18 cellular contexts compared by ENCODE assay signal in genomic region chr6:114376611-114377206, GRCh38. TPM values are rescaled to one million over a fixed set of nuclear protein-coding genes. Genes with fewer than 3 reads are reported as not detected.
"Had no signal": no experiment of that assay in that cellular context is flagged by ENCODE, and none has a peak within 500 bp of the region (broad histone marks: within the 10 kb centered on the region; RNA-seq: fewer than 3 reads in every experiment).

No MANE protein-coding gene starts in this region.

- ATAC-seq: heart left ventricle, left ventricle myocardium superior, pancreas, T-cell had no signal

- H3K9me3 ChIP-seq: adrenal gland, heart left ventricle, pancreas had no signal

- H3K4me1 Mint-ChIP-seq: activated CD4-positive, alpha-beta memory T cell treated with anti-CD3 and anti-CD28 coated beads, Interleukin-2, amount 10 ng/mL, durations not matched to agents 7 days and 5 days; T-cell had no signal

- H3K4me3 Mint-ChIP-seq: activated CD4-positive, alpha-beta memory T cell treated with anti-CD3 and anti-CD28 coated beads, Interleukin-2, amount 10 ng/mL, durations not matched to agents 7 days and 5 days; activated T-cell treated with anti-CD3 and anti-CD28 coated beads, Interleukin-2, amount 50 U/mL, for 24 hours; T-cell had no signal

- H3K9me3 Mint-ChIP-seq: activated CD4-positive, alpha-beta memory T cell treated with anti-CD3 and anti-CD28 coated beads, Interleukin-2, amount 10 ng/mL, durations not matched to agents 7 days and 5 days; activated T-cell treated with anti-CD3 and anti-CD28 coated beads, Interleukin-2, amount 50 U/mL, for 24 hours had no signal

- H3K27me3 Mint-ChIP-seq: activated CD4-positive, alpha-beta memory T cell treated with anti-CD3 and anti-CD28 coated beads, Interleukin-2, amount 10 ng/mL, durations not matched to agents 7 days and 5 days; activated T-cell treated with anti-CD3 and anti-CD28 coated beads, Interleukin-2, amount 50 U/mL, for 24 hours; T-cell had no signal

- H3K36me3 Mint-ChIP-seq: T-cell had no signal

- H3K27ac Mint-ChIP-seq: activated CD4-positive, alpha-beta memory T cell treated with anti-CD3 and anti-CD28 coated beads, Interleukin-2, amount 10 ng/mL, durations not matched to agents 7 days and 5 days; activated T-cell treated with anti-CD3 and anti-CD28 coated beads, Interleukin-2, amount 50 U/mL, for 24 hours; T-cell had no signal

- DNase-seq: activated CD4-positive, alpha-beta memory T cell treated with anti-CD3 and anti-CD28 coated beads, Interleukin-2, amount 10 ng/mL, durations not matched to agents 7 days and 5 days; activated effector memory CD4-positive, alpha-beta T cell treated with Interleukin-2 at 50 U/mL for 16 hours; activated naive CD4-positive, alpha-beta T cell treated with anti-CD3 and anti-CD28 coated beads, Interleukin-2, amount 50 U/mL, for 16 hours; activated T-cell treated with anti-CD3 and anti-CD28 coated beads, Interleukin-2, amount 50 U/mL, for 24 hours; adrenal gland; heart left ventricle; left ventricle myocardium superior; mesendoderm; pancreas; stimulated activated CD4-positive, alpha-beta T cell treated with anti-CD3 and anti-CD28 coated beads, Interleukin-4, amount 100 ng/mL, for 24 hours; stimulated activated naive CD4-positive, alpha-beta T cell; T-cell; T-helper 9 cell; trophoblast cell had no signal

- H3K4me3 ChIP-seq: adrenal gland, heart left ventricle, pancreas, SK-N-MC had no signal

- H3K4me1 ChIP-seq: adrenal gland, heart left ventricle, pancreas had no signal

- H3K27ac ChIP-seq: adrenal gland, heart left ventricle, pancreas, SK-N-MC had no signal

- H3K27me3 ChIP-seq: adrenal gland, heart left ventricle, pancreas had no signal

- H3K36me3 ChIP-seq: adrenal gland, heart left ventricle, pancreas had no signal

RNA-seq across cellular contexts. Expression of gene HS3ST5, which starts 33.9 kb away (rescaled TPM):
- total RNA-seq: activated CD4-positive, alpha-beta memory T cell treated with anti-CD3 and anti-CD28 coated beads, Interleukin-2, amount 10 ng/mL, durations not matched to agents 7 days and 5 days; dermis microvascular lymphatic vessel endothelial cell; heart left ventricle; left ventricle myocardium superior; renal cortical epithelial cell; T-cell had no signal
- polyA plus RNA-seq: heart left ventricle, neural cell had no signal
